Comparison of ENCODE assay signal across 8 cellular contexts in the genomic region with DNA sequence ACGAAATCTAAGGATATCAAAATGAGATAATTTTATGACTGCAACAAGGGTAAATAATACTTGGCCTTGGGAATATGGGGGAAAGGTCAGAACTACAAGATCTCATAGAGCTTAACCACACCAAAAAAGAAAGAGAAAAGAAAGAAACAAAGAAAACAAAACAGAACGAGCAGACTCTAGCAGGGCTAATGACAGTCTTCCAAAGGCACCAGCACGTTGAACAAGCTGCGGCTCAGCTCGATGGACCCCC. TPM values are rescaled to one million over a fixed set of nuclear protein-coding genes. Genes with fewer than 3 reads are reported as not detected.
DNase-seq lines count a peak whose midpoint lies in the region; ATAC-seq and TF ChIP-seq lines count a peak whose summit lies in the region.

No MANE protein-coding gene starts in this region.

- H3K27me3 ChIP-seq in GM23338 (ENCODE audit: insufficient read depth) (no peaks in the 10 kb centered on the region), Panc1 (ENCODE audit: control insufficient read depth, insufficient read depth, low read length) (no peaks in the 10 kb centered on the region), esophagus squamous epithelium (no peaks in the 10 kb centered on the region)

- DNase-seq in GM23338 (ENCODE audit: low spot score) (no peak), Panc1 (ENCODE audit: low read depth, low spot score) (no peak), esophagus squamous epithelium (lab: John Stamatoyannopoulos, UW) (no peak), progenitor cell of endocrine pancreas (ENCODE audit: low spot score, unreplicated experiment) (no peak), EL (no peak), T-helper 9 cell (no peak)

- H3K4me1 ChIP-seq in GM23338 (ENCODE audit: insufficient read depth) (peaks cover 36% of the 10 kb centered on the region), Panc1 (ENCODE audit: control insufficient read depth, insufficient read depth, low read length) (no peaks in the 10 kb centered on the region), esophagus squamous epithelium (peaks cover 9 to 64% (median 11%) of the 10 kb centered on the region in 3 donors)

- intact Hi-C loops in Panc1 (cut with micrococcal nuclease; ENCODE audit: unreplicated experiment) (no loop called here), esophagus squamous epithelium (cut with DNase I) (loop anchor here (10.0 kb wide), 1 partner anchor 695 kb away; a partner anchor contains a TSS)

- H3K27me3 Mint-ChIP-seq in GM23338 (ENCODE audit: insufficient read depth, low read depth, poor library complexity) (peaks cover 13% of the 10 kb centered on the region), progenitor cell of endocrine pancreas (no peaks in the 10 kb centered on the region)

- no peak for TF ChIP-seq POLR2A in esophagus squamous epithelium (IDR thresholded peaks at IDR 0.05)

- POLR2A ChIA-PET in Panc1 (lab: Charles Lee), result no interaction called here

- ATAC-seq in GM23338 (no peak), Panc1 (no peak), HG03280 (IDR thresholded peaks at IDR 0.05; ENCODE audit: unreplicated experiment) (no peak), esophagus mucosa (no peak)

- peaks cover 11% of the 10 kb centered on the region for H4K20me1 ChIP-seq in GM23338 (replicated peaks; ENCODE audit: insufficient read depth)

- in situ Hi-C loops in Panc1 (cut with HindIII; ENCODE audit: low pct_unique_long_range_greater_than_20kb, low sequenced_read_pairs), result no loop called here

- H3K4me3 ChIP-seq in GM23338, result peak overlapping the region; percentile 64
- peak overlapping the region; percentile 57 to 58 for H3K4me3 ChIP-seq in Panc1 (ENCODE audit: low read depth in 2 of 2, low read length in 2 of 2)
- peak overlapping the region; percentile 82 to 97 (median 90) for H3K4me3 ChIP-seq in esophagus squamous epithelium

- H3K27ac Mint-ChIP-seq in GM23338 (peak overlapping the region; percentile 68; the same call in 1 of the 2 replicates), progenitor cell of endocrine pancreas (peak overlapping the region; percentile 97)

- H3K27ac ChIP-seq in GM23338 (ENCODE audit: low read depth) (peak overlapping the region; percentile 33), Panc1 (ENCODE audit: low read length) (peak overlapping the region; percentile 69), esophagus squamous epithelium (peak overlapping the region; percentile 92 to 99 (median 98))

- H3K9me3 Mint-ChIP-seq in GM23338, result no peaks in the 10 kb centered on the region; the same call in 2 of the 3 replicates
- no peaks in the 10 kb centered on the region for H3K9me3 Mint-ChIP-seq in progenitor cell of endocrine pancreas (ENCODE audit: low read depth)

- peak overlapping the region; percentile 83 for H3K4me2 ChIP-seq in GM23338

- 0 to 2% methylated on average over 5 of the region's 5 CpGs for WGBS in esophagus squamous epithelium, 2 donors

- TF ChIP-seq CTCF in GM23338 (conservative IDR thresholded peaks at IDR 0.05; ENCODE audit: low read depth in 2 of 2) (no peak), Panc1 (IDR thresholded peaks at IDR 0.05) (no peak), esophagus squamous epithelium (IDR thresholded peaks at IDR 0.05) (no peak), progenitor cell of endocrine pancreas (IDR thresholded peaks at IDR 0.05; ENCODE audit: unreplicated experiment) (no peak)

- H3K4me1 Mint-ChIP-seq in GM23338 (peaks cover 32% of the 10 kb centered on the region), progenitor cell of endocrine pancreas (ENCODE audit: low read depth) (peaks cover 15% of the 10 kb centered on the region)

- no peaks in the 10 kb centered on the region; the same call in 1 of the 2 replicates for H3F3A ChIP-seq in GM23338 (replicated peaks; ENCODE audit: low read depth)

- no peaks in the 10 kb centered on the region; the same call in 2 of the 3 replicates for H3K36me3 Mint-ChIP-seq in GM23338 (ENCODE audit: low read depth)
- H3K36me3 Mint-ChIP-seq in progenitor cell of endocrine pancreas (ENCODE audit: insufficient read depth), result peaks cover 3% of the 10 kb centered on the region

- no peaks in the 10 kb centered on the region for H3K9me2 ChIP-seq in GM23338 (ENCODE audit: insufficient read depth)

- peak overlapping the region; percentile 92; the same call in 1 of the 2 replicates for H2AFZ ChIP-seq in GM23338

- H3K36me3 ChIP-seq in GM23338 (ENCODE audit: insufficient read depth) (no peaks in the 10 kb centered on the region), Panc1 (ENCODE audit: control insufficient read depth, insufficient read depth, low read length) (peaks cover 5% of the 10 kb centered on the region; the same call in 1 of the 2 replicates), esophagus squamous epithelium (no peaks in the 10 kb centered on the region)

- H3K4me3 Mint-ChIP-seq in GM23338 (peak overlapping the region; percentile 84), progenitor cell of endocrine pancreas (ENCODE audit: low read depth) (peak overlapping the region; percentile 93)

- CTCF ChIA-PET in Panc1 (lab: Charles Lee), result no interaction called here

- peaks cover 46% of the 10 kb centered on the region for H3K79me2 ChIP-seq in GM23338 (replicated peaks; ENCODE audit: insufficient read depth)

- H3K9me3 ChIP-seq in Panc1 (ENCODE audit: control insufficient read depth, insufficient read depth, low read depth, low read length) (no peaks in the 10 kb centered on the region), esophagus squamous epithelium (no peaks in the 10 kb centered on the region)

- BruUV-seq in Panc1 (replicated peaks; lab: Mats Ljungman, UMichigan), result no TSS peak

TF ChIP-seq in GM23338, 12 proteins besides CTCF, POLR2A, EP300 and RAD21 (continues in another document):
- TF ChIP-seq STAT1 (IDR thresholded peaks at IDR 0.05; ENCODE audit: unreplicated experiment), result no peak
- no peak for TF ChIP-seq ZNF114 (CRISPR knock-in tag; IDR thresholded peaks at IDR 0.05)
- no peak for TF ChIP-seq ZNF331 (CRISPR knock-in tag; IDR thresholded peaks at IDR 0.05; ENCODE audit: low read depth)
- TF ChIP-seq NANOG (IDR thresholded peaks at IDR 0.05; ENCODE audit: borderline replicate concordance), result no peak

RNA-seq across cellular contexts. Expression of a gene that starts 0.7 kb away (rescaled TPM):
- total RNA-seq in GM23338 (2014; rRNA removed; shearing (Covaris generic)), result 34.3 and 40.2 TPM in 2 replicates
- 29.6 and 30.1 TPM in 2 replicates for polyA plus RNA-seq in GM23338 (2016; fragmentation: Nextera tagmentation; extraction: Ambion mirVana)
- total RNA-seq in Panc1 (2021; ENCODE audit: unreplicated experiment) (15.9 TPM), esophagus squamous epithelium (100 to 1,000 TPM in 1 of 4 donors, 10 to 100 TPM in 3; 47.8 to 104 (median 81.2) TPM), progenitor cell of endocrine pancreas (69.1 and 73.6 TPM in 2 replicates), esophagus mucosa (65.6 TPM)
- 27.2 TPM for polyA plus RNA-seq in Panc1 (2012; ENCODE audit: insufficient read length)

RNA-seq across cellular contexts. Expression of a gene that starts 52.4 kb away (rescaled TPM):
- 41.2 and 44.1 TPM in 2 replicates for total RNA-seq in GM23338 (2014; rRNA removed; shearing (Covaris generic))
- 19.3 and 20.7 TPM in 2 replicates for polyA plus RNA-seq in GM23338 (2016; fragmentation: Nextera tagmentation; extraction: Ambion mirVana)
- total RNA-seq in Panc1 (2021; ENCODE audit: unreplicated experiment) (11.2 TPM), esophagus squamous epithelium (10 to 100 TPM; 13.8 to 28.0 (median 16.5) TPM), progenitor cell of endocrine pancreas (18.2 and 18.7 TPM in 2 replicates), esophagus mucosa (13.9 TPM)
- 6.7 TPM for polyA plus RNA-seq in Panc1 (2012; ENCODE audit: insufficient read length)

Comparison
In these comparisons a context has a peak if more than half of its experiments do, and no peak if none do; other contexts are left out.
1. H3K27ac ChIP-seq: peak in every context shown above with its lines; median percentile 98 in esophagus squamous epithelium; 69 in Panc1; 33 in GM23338.